21 cellular contexts compared by ENCODE assay signal in the genomic region with DNA sequence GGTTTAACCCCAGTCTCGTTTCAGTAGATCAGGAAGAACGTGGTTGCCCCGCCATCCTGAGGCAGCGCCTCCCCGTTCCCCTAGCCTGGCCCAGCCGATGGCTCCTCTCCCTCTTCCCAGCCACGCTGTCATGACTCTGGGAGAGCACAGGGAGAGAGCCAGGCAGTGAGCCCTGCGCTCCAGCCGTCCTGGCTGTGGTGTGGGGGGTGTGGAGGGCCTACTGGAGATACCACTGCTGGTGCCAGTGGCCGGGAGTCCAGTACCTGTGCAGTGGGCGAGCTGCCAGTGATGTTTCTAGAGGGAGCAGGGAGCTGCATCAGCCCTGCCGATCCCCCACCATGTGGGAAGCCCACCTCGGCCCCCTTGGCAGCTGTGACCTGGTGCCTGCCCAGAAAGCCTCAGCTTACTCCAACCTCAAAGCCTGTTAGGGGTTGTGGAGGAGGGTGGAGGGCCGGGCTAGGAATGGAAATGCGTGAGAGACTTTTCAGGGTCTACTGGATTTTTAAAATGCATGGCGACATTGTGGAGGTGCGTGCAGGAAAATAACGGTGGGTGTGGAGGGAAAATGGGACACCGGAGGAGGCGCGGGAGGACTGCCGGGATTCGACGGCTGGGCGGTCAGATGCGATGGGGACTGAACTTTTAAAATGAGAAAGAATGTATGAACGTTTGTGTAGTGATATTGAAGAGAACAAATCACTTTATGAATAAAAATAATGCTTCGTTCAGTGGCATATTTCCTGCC. TPM values are rescaled to one million over a fixed set of nuclear protein-coding genes. Genes with fewer than 3 reads are reported as not detected.
DNase-seq lines count a peak whose midpoint lies in the region; ATAC-seq and TF ChIP-seq lines count a peak whose summit lies in the region.
"Had no signal": no experiment of that assay in that cellular context is flagged by ENCODE, and none has a peak within 500 bp of the region (broad histone marks: within the 10 kb centered on the region; RNA-seq: fewer than 3 reads in every experiment).

No MANE protein-coding gene starts in this region.

- H3K9me3 Mint-ChIP-seq in glutamatergic neuron (ENCODE audit: unreplicated experiment) (peaks cover 10% of the 10 kb centered on the region), Caco-2 (ENCODE audit: unreplicated experiment) (no peaks in the 10 kb centered on the region)
- H3K9me3 Mint-ChIP-seq: IgD-negative memory B cell had no signal

- TF ChIP-seq CTCF in glutamatergic neuron (IDR thresholded peaks at IDR 0.05; ENCODE audit: partially characterized antibody, unreplicated experiment), result no peak
- TF ChIP-seq CTCF in osteoblast (IDR thresholded peaks at IDR 0.05; ENCODE audit: extremely low read depth, low read depth, low read length), result no peak
- TF ChIP-seq CTCF in Caco-2 (IDR thresholded peaks at IDR 0.05; ENCODE audit: insufficient read depth in 1 of 2, low read depth in 1 of 2, low read length in 1 of 2, severe bottlenecking in 1 of 2, unreplicated experiment in 1 of 2), result no peak

- H3K27me3 Mint-ChIP-seq in glutamatergic neuron (ENCODE audit: unreplicated experiment), result peaks cover 2% of the 10 kb centered on the region
- peaks cover 22% of the 10 kb centered on the region for H3K27me3 Mint-ChIP-seq in Caco-2 (ENCODE audit: insufficient read depth, unreplicated experiment)
- H3K27me3 Mint-ChIP-seq: IgD-negative memory B cell had no signal

- H3K4me3 ChIP-seq in BLaER1, result no peak overlapping the region
- H3K4me3 ChIP-seq in H7 (ENCODE audit: insufficient read depth, low read depth, low read length), result no peak overlapping the region
- H3K4me3 ChIP-seq in osteoblast (ENCODE audit: insufficient read depth, low read length), result no peak overlapping the region
- H3K4me3 ChIP-seq in Caco-2 (ENCODE audit: low read depth, low read length), result no peak overlapping the region
- H3K4me3 ChIP-seq: HAP-1 had no signal

- POLR2A ChIA-PET in Caco-2 (lab: Charles Lee), result no interaction called here

- no peaks in the 10 kb centered on the region for H3K9me3 ChIP-seq in BLaER1
- no peaks in the 10 kb centered on the region for H3K9me3 ChIP-seq in osteoblast (ENCODE audit: low read depth, low read length)
- no peaks in the 10 kb centered on the region for H3K9me3 ChIP-seq in Caco-2
- H3K9me3 ChIP-seq: HAP-1 had no signal

- no peak for ATAC-seq in HG03280 (IDR thresholded peaks at IDR 0.05; ENCODE audit: unreplicated experiment)
- no peak for ATAC-seq in GM21528 (IDR thresholded peaks at IDR 0.05; ENCODE audit: low FRiP score, unreplicated experiment)

- no peaks in the 10 kb centered on the region for H3K79me2 ChIP-seq in osteoblast (ENCODE audit: insufficient read depth, low read length)

- H3K9ac ChIP-seq in BLaER1, result no peak overlapping the region

- intact Hi-C loops in Caco-2 (cut with micrococcal nuclease; ENCODE audit: unreplicated experiment), result no loop called here

- no peak overlapping the region for H3K4me3 Mint-ChIP-seq in glutamatergic neuron (ENCODE audit: unreplicated experiment)
- H3K4me3 Mint-ChIP-seq in Caco-2 (ENCODE audit: unreplicated experiment), result no peak overlapping the region
- H3K4me3 Mint-ChIP-seq: IgD-negative memory B cell had no signal

- H3K27ac Mint-ChIP-seq in glutamatergic neuron (ENCODE audit: unreplicated experiment), result peak overlapping the region; percentile 49
- H3K27ac Mint-ChIP-seq in Caco-2 (ENCODE audit: unreplicated experiment), result no peak overlapping the region

- H2AFZ ChIP-seq in osteoblast (ENCODE audit: low read length), result no peak overlapping the region

- H3K27ac ChIP-seq in BLaER1 (no peak overlapping the region), osteoblast (ENCODE audit: low read depth, low read length) (no peak overlapping the region)
- H3K27ac ChIP-seq: C4-2B, HL-60, RWPE1 had no signal

- H3K4me1 ChIP-seq in BLaER1 (peaks cover 48% of the 10 kb centered on the region), osteoblast (ENCODE audit: insufficient read depth, low read length) (no peaks in the 10 kb centered on the region), Caco-2 (no peaks in the 10 kb centered on the region)
- H3K4me1 ChIP-seq: HAP-1 had no signal

- H4K20me1 ChIP-seq in BLaER1 (no peaks in the 10 kb centered on the region), osteoblast (ENCODE audit: insufficient read depth, low read length) (no peaks in the 10 kb centered on the region)

- H3K36me3 ChIP-seq in BLaER1, result no peaks in the 10 kb centered on the region
- H3K36me3 ChIP-seq in H7 (replicated peaks; ENCODE audit: control insufficient read depth, insufficient read depth, low read length), result no peaks in the 10 kb centered on the region
- no peaks in the 10 kb centered on the region for H3K36me3 ChIP-seq in osteoblast (ENCODE audit: insufficient read depth, low read length)
- no peaks in the 10 kb centered on the region for H3K36me3 ChIP-seq in Caco-2 (ENCODE audit: control insufficient read depth, insufficient read depth, low read length)
- H3K36me3 ChIP-seq: HAP-1 had no signal

- H3K4me2 ChIP-seq in BLaER1, result peak overlapping the region; percentile 81; the same call in 1 of the 2 replicates
- H3K4me2 ChIP-seq in osteoblast (ENCODE audit: insufficient read depth, low read length), result no peak overlapping the region

- BruUV-seq in Caco-2 (replicated peaks; lab: Mats Ljungman, UMichigan), result no TSS peak

- CTCF ChIA-PET in Caco-2 (lab: Charles Lee), result no interaction called here

- H3K36me3 Mint-ChIP-seq in glutamatergic neuron (ENCODE audit: unreplicated experiment) (no peaks in the 10 kb centered on the region), Caco-2 (ENCODE audit: insufficient read depth, unreplicated experiment) (peaks cover 18% of the 10 kb centered on the region)

- peaks cover 7% of the 10 kb centered on the region for H3K4me1 Mint-ChIP-seq in glutamatergic neuron (ENCODE audit: low read depth, unreplicated experiment)
- H3K4me1 Mint-ChIP-seq in Caco-2 (ENCODE audit: low read depth, unreplicated experiment), result no peaks in the 10 kb centered on the region
- H3K4me1 Mint-ChIP-seq: IgD-negative memory B cell had no signal

- DNase-seq in H7 (peak; percentile 47), glutamatergic neuron (no peak), osteoblast (ENCODE audit: insufficient read length, low spot score, missing footprints) (peak; percentile 91), Caco-2 (no peak)
- DNase-seq: DND-41, Karpas-422, NCI-H1436, NCI-H1930, NCI-H345, NCI-H524 treated with DMSO at 0.1 percent for 48 hours, SIG-M5 had no signal

- H3K27me3 ChIP-seq in BLaER1 (no peaks in the 10 kb centered on the region), H7 (ENCODE audit: control insufficient read depth, insufficient read depth, low read length) (no peaks in the 10 kb centered on the region), osteoblast (ENCODE audit: insufficient read depth, low read length) (no peaks in the 10 kb centered on the region), Caco-2 (replicated peaks; ENCODE audit: control insufficient read depth, insufficient read depth, low read length) (no peaks in the 10 kb centered on the region)

RNA-seq across cellular contexts. Expression of gene TEX29, which starts 4.9 kb away (rescaled TPM):
- 0.22 TPM in 1 of 2 replicates, not detected in the other for total RNA-seq in H7 (2014; rRNA removed; shearing (Covaris generic))
- 0.64 TPM for total RNA-seq in glutamatergic neuron (ENCODE audit: unreplicated experiment)
- 0.36 TPM in 1 of 2 replicates, not detected in the other for total RNA-seq in osteoblast
- total RNA-seq in Caco-2 (2022), result 0.39 TPM in 1 of 2 replicates, not detected in the other
- total RNA-seq: G401, MCF 10A had no signal

Comparison
In these comparisons a context has a peak if more than half of its experiments do, and no peak if none do; other contexts are left out.
1. DNase-seq: peak in H7 (single experiment) and osteoblast (single experiment); none in glutamatergic neuron (single experiment) and Caco-2 (0 of 2).